In genomic region chr5:37190592-37190991, GRCh38 we compare ENCODE assay signal across 29 cellular contexts.
"Had no signal": no experiment of that assay in that cellular context is flagged by ENCODE, and none has a peak within 500 bp of the region (broad histone marks: within the 10 kb centered on the region; RNA-seq: fewer than 3 reads in every experiment).

No MANE protein-coding gene starts in this region.

- H3K9me3 Mint-ChIP-seq: immature natural killer cell; mesothelial cell of epicardium; naive thymus-derived CD4-positive, alpha-beta T cell; nephron; neural crest cell; stimulated activated effector memory CD8-positive, alpha-beta T cell treated with anti-CD3 and anti-CD28 coated beads, Interleukin-12 subunit alpha, Interleukin-12 subunit beta, amount 100 ng/mL, for 72 hours; stimulated activated naive CD8-positive, alpha-beta T cell treated with anti-CD3 and anti-CD28 coated beads, Interleukin-15, Interleukin-2, amounts not matched to agents 100 ng/mL and 50 ng/mL, for 24 hours had no signal

- H3K4me1 ChIP-seq: left ventricle myocardium inferior, pancreas, prostate gland, sigmoid colon, spleen, suprapubic skin, tibial artery, upper lobe of right lung had no signal

- FAIRE-seq: islet of Langerhans, kidney, pancreas, small intestine, urothelium cell line had no signal

- H3K9me3 ChIP-seq: left ventricle myocardium inferior, pancreas, prostate gland, sigmoid colon, spleen, suprapubic skin, thoracic aorta, tibial artery, upper lobe of right lung had no signal

- H3K27ac ChIP-seq: left ventricle myocardium inferior, pancreas, prostate gland, sigmoid colon, spleen, suprapubic skin, thoracic aorta, tibial artery, upper lobe of right lung had no signal

- H3K4me1 Mint-ChIP-seq: immature natural killer cell; mesothelial cell of epicardium; naive thymus-derived CD4-positive, alpha-beta T cell; nephron; neural crest cell; stimulated activated effector memory CD8-positive, alpha-beta T cell treated with anti-CD3 and anti-CD28 coated beads, Interleukin-12 subunit alpha, Interleukin-12 subunit beta, amount 100 ng/mL, for 72 hours had no signal

- H3K4me3 ChIP-seq: left ventricle myocardium inferior, lung, pancreas, prostate gland, sigmoid colon, spleen, suprapubic skin, thoracic aorta, tibial artery, upper lobe of right lung had no signal

- H3K36me3 ChIP-seq: prostate gland had no signal

- ATAC-seq: naive thymus-derived CD4-positive, alpha-beta T cell; pancreas; right cardiac atrium; stimulated activated effector memory CD8-positive, alpha-beta T cell treated with anti-CD3 and anti-CD28 coated beads, Interleukin-12 subunit alpha, Interleukin-12 subunit beta, amount 100 ng/mL, for 72 hours; upper lobe of right lung had no signal

- H3K27ac Mint-ChIP-seq: immature natural killer cell; mesothelial cell of epicardium; naive thymus-derived CD4-positive, alpha-beta T cell; nephron; stimulated activated effector memory CD8-positive, alpha-beta T cell treated with anti-CD3 and anti-CD28 coated beads, Interleukin-12 subunit alpha, Interleukin-12 subunit beta, amount 100 ng/mL, for 72 hours; stimulated activated naive CD8-positive, alpha-beta T cell treated with anti-CD3 and anti-CD28 coated beads, Interleukin-15, Interleukin-2, amounts not matched to agents 100 ng/mL and 50 ng/mL, for 24 hours had no signal

- H3K27me3 Mint-ChIP-seq: naive thymus-derived CD4-positive, alpha-beta T cell; stimulated activated naive CD8-positive, alpha-beta T cell treated with anti-CD3 and anti-CD28 coated beads, Interleukin-15, Interleukin-2, amounts not matched to agents 100 ng/mL and 50 ng/mL, for 24 hours had no signal

- H3K27me3 ChIP-seq: pancreas, sigmoid colon, spleen, suprapubic skin, tibial artery, upper lobe of right lung had no signal

- H3K4me3 Mint-ChIP-seq: immature natural killer cell; mesothelial cell of epicardium; naive thymus-derived CD4-positive, alpha-beta T cell; nephron; neural crest cell; stimulated activated effector memory CD8-positive, alpha-beta T cell treated with anti-CD3 and anti-CD28 coated beads, Interleukin-12 subunit alpha, Interleukin-12 subunit beta, amount 100 ng/mL, for 72 hours; stimulated activated naive CD8-positive, alpha-beta T cell treated with anti-CD3 and anti-CD28 coated beads, Interleukin-15, Interleukin-2, amounts not matched to agents 100 ng/mL and 50 ng/mL, for 24 hours had no signal

- DNase-seq: hypothalamus; immature natural killer cell; kidney; left ventricle myocardium inferior; mesendoderm; naive thymus-derived CD4-positive, alpha-beta T cell; nucleus accumbens; pancreas; posterior cingulate gyrus; retina; right cardiac atrium; sigmoid colon; small intestine; spleen; stimulated activated CD4-positive, alpha-beta T cell treated with anti-CD3 and anti-CD28 coated beads, Interleukin-4, amount 100 ng/mL, for 24 hours; stimulated activated naive CD4-positive, alpha-beta T cell; tibial artery; upper lobe of right lung had no signal
